Comparison of ENCODE assay signal across 8 cellular contexts in the genomic region with DNA sequence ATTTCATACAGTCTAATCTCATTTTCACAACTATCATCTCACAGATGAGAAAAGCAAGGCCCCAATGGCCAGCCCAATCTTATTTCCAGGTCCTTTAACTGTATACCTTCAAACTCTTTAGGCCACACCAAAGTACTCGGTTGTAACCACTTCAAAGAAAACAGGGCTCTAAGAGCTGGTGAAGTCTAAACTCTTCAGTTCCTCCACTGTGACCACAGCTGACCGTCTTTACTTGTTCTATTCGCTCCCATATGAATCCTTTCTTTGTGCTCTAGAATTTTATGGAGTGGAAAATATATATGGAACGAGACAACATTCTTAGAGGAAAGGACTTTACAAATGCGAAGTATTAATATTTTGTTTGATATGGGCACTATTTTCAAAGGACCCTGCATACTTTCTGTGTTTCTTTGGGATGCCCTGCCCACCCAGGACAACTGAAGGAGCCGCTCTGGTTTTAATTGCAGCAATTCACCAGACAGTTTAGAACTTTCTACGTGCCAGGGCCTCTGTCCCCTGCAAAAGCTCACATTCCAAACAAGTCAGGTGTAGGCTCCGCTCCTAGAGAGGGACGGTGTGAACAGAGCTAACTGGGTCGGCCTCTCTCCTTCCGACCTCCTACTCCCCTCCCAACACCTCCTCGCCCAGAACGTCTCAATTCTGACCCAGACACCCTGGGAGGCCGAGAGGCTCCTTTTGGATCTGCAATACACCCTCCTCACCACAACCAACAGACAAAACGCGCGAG. TPM values are rescaled to one million over a fixed set of nuclear protein-coding genes. Genes with fewer than 3 reads are reported as not detected.
DNase-seq lines count a peak whose midpoint lies in the region; ATAC-seq lines count a peak whose summit lies in the region.

No MANE protein-coding gene starts in this region.

- no peaks in the 10 kb centered on the region for H3K36me3 Mint-ChIP-seq in immature natural killer cell

- no peaks in the 10 kb centered on the region for H3K9me3 ChIP-seq in adipocyte (ENCODE audit: control insufficient read depth, low read length)

- peaks cover 38 to 45% of the 10 kb centered on the region in 2 donors for H3K4me1 Mint-ChIP-seq in immature natural killer cell

- H3K27me3 Mint-ChIP-seq in immature natural killer cell (ENCODE audit: low read depth in 3 of 3): peaks cover 12 to 19% (median 15%) of the 10 kb centered on the region in 3 donors

- H3K4me3 ChIP-seq in adipocyte (ENCODE audit: low read length): peak overlapping the region; percentile 87

- H3K27ac ChIP-seq in substantia nigra (ENCODE audit: low read depth, low read length, poor library complexity, severe bottlenecking): peak overlapping the region; percentile 81

- peak overlapping the region; percentile 89 to 91 (median 90) for H3K4me3 Mint-ChIP-seq in immature natural killer cell

- H3K9ac ChIP-seq in adipocyte (ENCODE audit: low read length): peak overlapping the region; percentile 90

- peak; percentile 33 for ATAC-seq in HG03280 (IDR thresholded peaks at IDR 0.05; ENCODE audit: unreplicated experiment)
- no peak for ATAC-seq in HG03045 (IDR thresholded peaks at IDR 0.05; ENCODE audit: unreplicated experiment)

- no peaks in the 10 kb centered on the region for H3K9me3 Mint-ChIP-seq in immature natural killer cell

- H3K4me1 ChIP-seq in adipocyte (ENCODE audit: control insufficient read depth, insufficient read depth, low read length): peaks cover 32% of the 10 kb centered on the region

- peak; percentile 69 for DNase-seq in ELR (ENCODE audit: low read depth)
- DNase-seq in adipocyte (ENCODE audit: low read depth): no peak
- peak; percentile 26 to 28 (median 27) for DNase-seq in immature natural killer cell
- DNase-seq in substantia nigra (lab: John Stamatoyannopoulos, UW): no peak
- no peak for DNase-seq in NAMALWA (ENCODE audit: low spot score)
- no peak for DNase-seq in activated CD4-positive, alpha-beta T cell treated with anti-CD3 and anti-CD28 coated beads for 48 hours

- H3K36me3 ChIP-seq in adipocyte (ENCODE audit: control insufficient read depth, insufficient read depth, low read length, severe bottlenecking): no peaks in the 10 kb centered on the region

- H3K27ac Mint-ChIP-seq in immature natural killer cell: peak overlapping the region; percentile 81 to 94 (median 92)

- H3K27me3 ChIP-seq in adipocyte (replicated peaks; ENCODE audit: control insufficient read depth, insufficient read depth, low read length): no peaks in the 10 kb centered on the region

RNA-seq across cellular contexts. Expression of a gene that starts 15.7 kb away (rescaled TPM):
- 10 to 100 TPM; 11.6 to 22.7 (median 14.4) TPM for polyA plus RNA-seq in immature natural killer cell

Comparison
In these comparisons a context has a peak if more than half of its experiments do, and no peak if none do; other contexts are left out.
1. DNase-seq: peak in ELR (single experiment) and immature natural killer cell (3 of 3); none in adipocyte (single experiment), substantia nigra (0 of 49), NAMALWA (single experiment) and activated CD4-positive, alpha-beta T cell treated with anti-CD3 and anti-CD28 coated beads for 48 hours (single experiment).